Comparison of ENCODE assay signal across 8 cellular contexts in the genomic region with DNA sequence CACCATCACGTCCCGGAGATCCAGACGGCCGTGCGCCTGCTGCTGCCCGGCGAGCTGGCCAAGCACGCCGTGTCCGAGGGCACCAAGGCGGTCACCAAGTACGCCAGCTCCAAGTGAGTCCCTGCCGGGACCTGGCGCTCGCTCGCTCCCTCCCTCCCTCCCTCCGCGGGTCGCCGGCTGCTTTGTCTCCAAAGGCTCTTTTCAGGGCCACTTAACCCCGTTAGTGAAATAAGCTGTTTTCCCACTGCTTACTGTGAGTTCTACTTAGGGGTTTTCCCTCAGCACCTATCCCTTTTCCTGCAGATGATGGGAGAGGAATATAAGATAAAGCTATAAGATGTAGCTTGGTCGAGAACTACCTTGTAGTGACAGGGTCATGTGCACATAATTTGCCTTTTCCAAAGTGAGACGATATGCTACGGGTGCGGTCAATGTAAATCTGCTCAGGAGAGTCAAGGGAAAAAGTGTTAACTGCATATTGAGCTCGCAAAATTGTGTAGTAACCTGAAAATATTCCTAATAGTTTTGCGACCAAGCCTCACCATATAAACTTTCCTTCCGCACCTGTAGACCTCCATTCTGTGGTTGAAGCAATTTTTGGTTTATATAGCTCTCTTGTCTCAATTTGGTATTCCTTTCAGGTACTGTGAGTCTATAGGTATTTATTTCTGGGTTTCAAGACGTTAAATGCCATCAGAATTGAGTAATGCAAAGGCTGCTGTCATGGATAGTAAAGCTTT. TPM values are rescaled to one million over a fixed set of nuclear protein-coding genes. Genes with fewer than 3 reads are reported as not detected.
DNase-seq lines count a peak whose midpoint lies in the region; ATAC-seq, FAIRE-seq and TF ChIP-seq lines count a peak whose summit lies in the region.

No MANE protein-coding gene starts in this region.

- peak; percentile 49; the same call in 1 of the 2 replicates for TF ChIP-seq POLR2A in GM12878 (IDR thresholded peaks at IDR 0.05; ENCODE audit: low read depth, low read length)

- no peak for TF ChIP-seq EP300 in GM12878 (IDR thresholded peaks at IDR 0.05; ENCODE audit: borderline replicate concordance in 1 of 2, control insufficient read depth in 1 of 2, low read depth in 2 of 2, low read length in 2 of 2)

- no peak for FAIRE-seq in GM12878 (lab: Jason Lieb, UNC)

- H2AFZ ChIP-seq in GM12878 (ENCODE audit: control insufficient read depth, low read depth, low read length), result no peak overlapping the region

- in situ Hi-C loops in GM12878 (cut with MboI), result no loop called here

- peaks cover 27% of the 10 kb centered on the region for H3K36me3 Mint-ChIP-seq in stimulated activated naive CD8-positive, alpha-beta T cell treated with anti-CD3 and anti-CD28 coated beads, Interleukin-15, Interleukin-2, amounts not matched to agents 100 ng/mL and 50 ng/mL, for 24 hours (ENCODE audit: low read depth)

- peaks cover 43% of the 10 kb centered on the region for H3K4me1 Mint-ChIP-seq in stimulated activated naive CD8-positive, alpha-beta T cell treated with anti-CD3 and anti-CD28 coated beads, Interleukin-15, Interleukin-2, amounts not matched to agents 100 ng/mL and 50 ng/mL, for 24 hours (ENCODE audit: low read depth)

- H3K27ac Mint-ChIP-seq in stimulated activated naive CD8-positive, alpha-beta T cell treated with anti-CD3 and anti-CD28 coated beads, Interleukin-15, Interleukin-2, amounts not matched to agents 100 ng/mL and 50 ng/mL, for 24 hours, result peak overlapping the region; percentile 93

- no peaks in the 10 kb centered on the region for H3K9me3 Mint-ChIP-seq in stimulated activated naive CD8-positive, alpha-beta T cell treated with anti-CD3 and anti-CD28 coated beads, Interleukin-15, Interleukin-2, amounts not matched to agents 100 ng/mL and 50 ng/mL, for 24 hours

- H3K36me3 ChIP-seq in GM12878 (ENCODE audit: control insufficient read depth in 2 of 2, insufficient read depth in 2 of 2, low read length in 1 of 2) (no peaks in the 10 kb centered on the region; a peak in 2 of 4 replicates), left lung (peaks cover 0 to 7% of the 10 kb centered on the region in 2 donors), thoracic aorta (no peaks in the 10 kb centered on the region)

- 3% methylated on average over 13 of the region's 29 CpGs for WGBS in GM12878 (ENCODE audit: insufficient coverage, insufficient replicate concordance, low lambda C conversion rate, missing lambda C conversion rate)

- TF ChIP-seq CTCF in GM12878 (IDR thresholded peaks at IDR 0.05 in 2 of 3, conservative IDR thresholded peaks at IDR 0.05 in 1 of 3; ENCODE audit: control insufficient read depth in 2 of 3, extremely low read depth in 1 of 3, insufficient read depth in 1 of 3, low read depth in 3 of 3, low read length in 3 of 3), result no peak
- TF ChIP-seq CTCF in left lung (IDR thresholded peaks at IDR 0.05), result no peak
- no peak for TF ChIP-seq CTCF in thoracic aorta (IDR thresholded peaks at IDR 0.05)

- H3K4me3 Mint-ChIP-seq in stimulated activated naive CD8-positive, alpha-beta T cell treated with anti-CD3 and anti-CD28 coated beads, Interleukin-15, Interleukin-2, amounts not matched to agents 100 ng/mL and 50 ng/mL, for 24 hours, result peak overlapping the region; percentile 93

- POLR2A ChIA-PET in GM12878 (lab: Charles Lee), result interaction anchor here (0.6 to 3.1 kb wide), 4 partner anchors 44 to 319 kb away, joined by 3 to 57 read pairs (median 4); a partner anchor contains a TSS

- no peaks in the 10 kb centered on the region for H4K20me1 ChIP-seq in GM12878 (ENCODE audit: control insufficient read depth, insufficient read depth)

- RAD21 ChIA-PET in GM12878 (lab: Charles Lee; ENCODE audit: unreplicated experiment), result interaction anchor here (0.7 to 2.2 kb wide), 4 partner anchors 41 to 326 kb away, joined by 3 to 22 read pairs (median 3); a partner anchor contains a TSS

- peak overlapping the region; percentile 91 for H3K9ac ChIP-seq in GM12878 (ENCODE audit: control insufficient read depth, insufficient read depth, low read length)

- H3K27me3 ChIP-seq in GM12878 (replicated peaks in 1 of 2; ENCODE audit: control insufficient read depth in 2 of 2, insufficient read depth in 2 of 2, low read length in 1 of 2), result no peaks in the 10 kb centered on the region
- H3K27me3 ChIP-seq in left lung, result no peaks in the 10 kb centered on the region
- no peaks in the 10 kb centered on the region for H3K27me3 ChIP-seq in thoracic aorta (replicated peaks; ENCODE audit: insufficient read depth)

- SMC1A ChIA-PET in GM12878 (lab: Charles Lee; ENCODE audit: uncharacterized antibody, unreplicated experiment), result interaction anchor here (1.5 to 2.1 kb wide), 2 partner anchors 41 to 44 kb away, joined by 8 to 15 read pairs; a partner anchor contains a TSS

- H3K27ac ChIP-seq in GM12878 (ENCODE audit: control insufficient read depth, insufficient read depth), result peak overlapping the region; percentile 90
- peak overlapping the region; percentile 60 to 88 for H3K27ac ChIP-seq in left lung
- peak overlapping the region; percentile 58 to 77 for H3K27ac ChIP-seq in thoracic aorta

- intact Hi-C loops in GM12878 (cut with micrococcal nuclease; ENCODE audit: unreplicated experiment) (no loop called here), left lung (cut with DNase I) (no loop called here)

- H3K4me3 ChIP-seq in GM12878 (peak overlapping the region; percentile 84), left lung (peak overlapping the region; percentile 28 to 47), thoracic aorta (peak overlapping the region; percentile 71)

- H3K9me3 ChIP-seq in GM12878 (replicated peaks; ENCODE audit: control insufficient read depth, insufficient read depth, low read length) (no peaks in the 10 kb centered on the region), left lung (no peaks in the 10 kb centered on the region), thoracic aorta (no peaks in the 10 kb centered on the region)

- BruUV-seq in GM12878 (replicated peaks; lab: Mats Ljungman, UMichigan), result no TSS peak

- H3K4me1 ChIP-seq in GM12878 (ENCODE audit: control insufficient read depth, insufficient read depth, low read length) (peaks cover 19% of the 10 kb centered on the region), left lung (peaks cover 26 to 49% of the 10 kb centered on the region in 2 donors), thoracic aorta (ENCODE audit: control insufficient read depth in 1 of 2, low read depth in 2 of 2) (peaks cover 25 to 39% of the 10 kb centered on the region in 2 donors)

- CTCF ChIA-PET in GM12878 (lab: Yijun Ruan, JAX), result interaction anchor here (0.7 to 1.7 kb wide), 3 partner anchors 43 to 323 kb away, joined by 3 to 9 read pairs (median 5); a partner anchor contains a TSS

- DNase-seq in stimulated activated naive CD8-positive, alpha-beta T cell treated with anti-CD3 and anti-CD28 coated beads, Interleukin-15, Interleukin-2, amounts not matched to agents 100 U/mL and 50 U/mL, for 24 hours, result no peak
- DNase-seq in GM12878 (ENCODE audit: low read depth, low spot score), result no peak
- no peak for DNase-seq in left lung
- DNase-seq in thoracic aorta (ENCODE audit: low spot score), result no peak
- DNase-seq in COLO829 (ENCODE audit: low spot score), result no peak
- no peak for DNase-seq in NCI-H2081 (lab: John Stamatoyannopoulos, UW)

- no peaks in the 10 kb centered on the region for H3K27me3 Mint-ChIP-seq in stimulated activated naive CD8-positive, alpha-beta T cell treated with anti-CD3 and anti-CD28 coated beads, Interleukin-15, Interleukin-2, amounts not matched to agents 100 ng/mL and 50 ng/mL, for 24 hours

- peaks cover 52% of the 10 kb centered on the region for H3K79me2 ChIP-seq in GM12878 (ENCODE audit: control insufficient read depth, insufficient read depth, low read length)

- no peak for ATAC-seq in stimulated activated naive CD8-positive, alpha-beta T cell treated with anti-CD3 and anti-CD28 coated beads, Interleukin-15, Interleukin-2, amounts not matched to agents 100 U/mL and 50 U/mL, for 24 hours
- ATAC-seq in GM12878, result no peak
- ATAC-seq in left lung, result peak; percentile 0
- ATAC-seq in thoracic aorta (ENCODE audit: insufficient number of reproducible peaks, low FRiP score, low read depth), result no peak
- ATAC-seq in GM18868 (IDR thresholded peaks at IDR 0.05; ENCODE audit: unreplicated experiment), result no peak

- H3K4me2 ChIP-seq in GM12878 (ENCODE audit: control insufficient read depth, insufficient read depth), result peak overlapping the region; percentile 89

- no peak for TF ChIP-seq RAD21 in GM12878 (IDR thresholded peaks at IDR 0.05; ENCODE audit: insufficient read depth, low read depth, low read length)

TF ChIP-seq in GM12878, 131 proteins besides CTCF, POLR2A, EP300 and RAD21 (continues in another document):
- TF ChIP-seq BMI1 (IDR thresholded peaks at IDR 0.05; ENCODE audit: borderline replicate concordance), result no peak
- no peak for TF ChIP-seq SP1 (IDR thresholded peaks at IDR 0.05; ENCODE audit: low read depth, low read length)
- TF ChIP-seq CHD1 (IDR thresholded peaks at IDR 0.05; ENCODE audit: low read depth, low read length), result no peak

RNA-seq across cellular contexts. Expression of a gene that starts 55.9 kb away (rescaled TPM):
- 10.0 and 12.1 TPM in 2 replicates for total RNA-seq in GM12878 (2013; cell fraction: nucleolus; rRNA removed)
- 11.7 and 16.0 TPM in 2 replicates for total RNA-seq in GM12878 (2014; rRNA removed)
- 7.0 and 7.5 TPM in 2 replicates for total RNA-seq in GM12878 (2014; rRNA removed; fragmentation: Illumina TruSeq; extraction: Trizol)
- total RNA-seq in GM12878 (2021), result 12.8 and 15.1 TPM in 2 replicates
- 1.6 TPM for polyA plus RNA-seq in GM12878 (2011; ENCODE audit: low read depth)
- 7.9 and 9.7 TPM in 2 replicates for polyA plus RNA-seq in GM12878 (2011; rRNA removed)
- polyA plus RNA-seq in GM12878 (2011; cell fraction: cytosol; rRNA removed), result 12.7 and 17.1 TPM in 2 replicates
- 21.0 and 23.7 TPM in 2 replicates for polyA plus RNA-seq in GM12878 (2011; cell fraction: nucleus; rRNA removed)
- polyA plus RNA-seq in GM12878 (2012), result 9.4 and 12.1 TPM in 2 replicates
- polyA plus RNA-seq in GM12878 (2014; fragmentation: Illumina TruSeq; extraction: Trizol), result 4.6 and 5.4 TPM in 2 replicates
- 1 to 10 TPM in 1 of 2 experiments, under 1 TPM in 1; 0.74 to 4.3 TPM for polyA plus RNA-seq in GM12878 (2014; fragmentation: Nextera tagmentation; extraction: Ambion mirVana)
- polyA plus RNA-seq in GM12878 (2014; rRNA removed), result 18.7 and 19.7 TPM in 2 replicates
- polyA plus RNA-seq in GM12878 (2016; fragmentation: Nextera tagmentation; extraction: Ambion mirVana), result 10 to 100 TPM; 14.8 to 18.3 TPM
- polyA minus RNA-seq in GM12878 (2011; rRNA and poly(A)+ RNA removed), result 1.2 and 3.5 TPM in 2 replicates
- polyA minus RNA-seq in GM12878 (2011; cell fraction: cytosol; rRNA and poly(A)+ RNA removed), result 1.8 and 5.1 TPM in 2 replicates
- 5.3 and 5.7 TPM in 2 replicates for polyA minus RNA-seq in GM12878 (2011; cell fraction: nucleus; rRNA and poly(A)+ RNA removed)
- total RNA-seq in left lung, result 10 to 100 TPM; 11.4 to 13.1 TPM
- 10 to 100 TPM; 25.7 to 46.0 TPM for total RNA-seq in thoracic aorta
